In genomic region chr16:84314814-84315213, GRCh38 we compare ENCODE assay signal across 24 cellular contexts. TPM values are rescaled to one million over a fixed set of nuclear protein-coding genes. Genes with fewer than 3 reads are reported as not detected.
"Had no signal": no experiment of that assay in that cellular context is flagged by ENCODE, and none has a peak within 500 bp of the region (broad histone marks: within the 10 kb centered on the region; RNA-seq: fewer than 3 reads in every experiment).

No MANE protein-coding gene starts in this region.

- DNase-seq: activated CD4-positive, alpha-beta T cell treated with anti-CD3 and anti-CD28 coated beads, Interleukin-2, amount 10 ng/mL, durations not matched to agents 7 days and 5 days; activated CD4-positive, CD25-positive, alpha-beta regulatory T cell treated with anti-CD3 and anti-CD28 coated beads, Interleukin-2, amount 50 U/mL, for 72 hours; activated CD8-positive, alpha-beta T cell treated with anti-CD3 and anti-CD28 coated beads, Interleukin-2, amount 10 ng/mL, durations not matched to agents 7 days and 5 days; activated gamma-delta T cell; central memory CD4-positive, alpha-beta T cell; effector memory CD8-positive, alpha-beta T cell; immature natural killer cell; kidney glomerular epithelial cell; left ventricle myocardium inferior; naive thymus-derived CD8-positive, alpha-beta T cell; stimulated activated CD4-positive, alpha-beta T cell treated with anti-CD3 and anti-CD28 coated beads, Interleukin-2, amount 100 ng/mL, for 48 hours; stimulated activated CD8-positive, alpha-beta memory T cell treated with anti-CD3 and anti-CD28 coated beads, Interleukin-4, amount 100 ng/mL, for 48 hours; stimulated activated naive B cell treated with anti-CD40 and anti-IgM and Interleukin-4, amounts not matched to agents 10 μg/mL and 1 μg/mL and 100 μg/mL, for 72 hours; transverse colon; WERI-Rb-1 had no signal

- H3K27ac ChIP-seq: dorsolateral prefrontal cortex, epithelial cell of prostate, left ventricle myocardium inferior, neural progenitor cell, vagina, WERI-Rb-1 had no signal

- H3K9ac ChIP-seq: neural progenitor cell had no signal

- ATAC-seq: activated CD8-positive, alpha-beta T cell treated with anti-CD3 and anti-CD28 coated beads, Interleukin-2, amount 10 ng/mL, durations not matched to agents 7 days and 5 days; effector memory CD8-positive, alpha-beta T cell; naive thymus-derived CD8-positive, alpha-beta T cell; stimulated activated naive B cell treated with anti-CD40 and anti-IgM and Interleukin-4, amounts not matched to agents 10 μg/mL and 1 μg/mL and 100 μg/mL, for 72 hours had no signal

- H3K4me1 ChIP-seq: neural progenitor cell, vagina had no signal

- H3K27me3 ChIP-seq: dorsolateral prefrontal cortex, transverse colon, vagina had no signal

- H3K36me3 ChIP-seq: left ventricle myocardium inferior, neural progenitor cell, transverse colon, vagina, WERI-Rb-1 had no signal

- H2AFZ ChIP-seq: neural progenitor cell had no signal

- H3K4me3 ChIP-seq: dorsolateral prefrontal cortex, left ventricle myocardium inferior, neural progenitor cell, transverse colon, vagina had no signal

- FAIRE-seq: colon had no signal

- H3K4me2 ChIP-seq: neural progenitor cell had no signal

RNA-seq across cellular contexts. Expression of gene WFDC1, which starts 20.1 kb away (rescaled TPM):
- total RNA-seq: activated CD4-positive, alpha-beta T cell treated with anti-CD3 and anti-CD28 coated beads, Interleukin-2, amount 10 ng/mL, durations not matched to agents 7 days and 5 days; activated CD8-positive, alpha-beta T cell treated with anti-CD3 and anti-CD28 coated beads, Interleukin-2, amount 10 ng/mL, durations not matched to agents 7 days and 5 days; activated T-helper 1 cell treated with anti-CD3 and anti-CD28 coated beads, Interleukin-12 subunit alpha, Interleukin-12 subunit beta, Interleukin-2, Interleukin-4 antibody, amounts not matched to agents 30 ng/mL and 10 ng/mL and 1 ng/mL, durations not matched to agents 14 hours and 24 hours and 36 hours; lung microvascular endothelial cell; naive thymus-derived CD8-positive, alpha-beta T cell had no signal
- polyA plus RNA-seq: immature natural killer cell; naive thymus-derived CD8-positive, alpha-beta T cell had no signal

RNA-seq across cellular contexts. Expression of gene ATP2C2, which starts 53.5 kb away (rescaled TPM):
- total RNA-seq: activated CD4-positive, alpha-beta T cell treated with anti-CD3 and anti-CD28 coated beads, Interleukin-2, amount 10 ng/mL, durations not matched to agents 7 days and 5 days; activated CD8-positive, alpha-beta T cell treated with anti-CD3 and anti-CD28 coated beads, Interleukin-2, amount 10 ng/mL, durations not matched to agents 7 days and 5 days; activated T-helper 1 cell treated with anti-CD3 and anti-CD28 coated beads, Interleukin-12 subunit alpha, Interleukin-12 subunit beta, Interleukin-2, Interleukin-4 antibody, amounts not matched to agents 30 ng/mL and 10 ng/mL and 1 ng/mL, durations not matched to agents 14 hours and 24 hours and 36 hours; fibroblast of villous mesenchyme; left ventricle myocardium inferior; naive thymus-derived CD8-positive, alpha-beta T cell; renal cortical epithelial cell had no signal
- polyA plus RNA-seq: immature natural killer cell; naive thymus-derived CD8-positive, alpha-beta T cell had no signal
